16 cellular contexts compared by ENCODE assay signal in the genomic region with DNA sequence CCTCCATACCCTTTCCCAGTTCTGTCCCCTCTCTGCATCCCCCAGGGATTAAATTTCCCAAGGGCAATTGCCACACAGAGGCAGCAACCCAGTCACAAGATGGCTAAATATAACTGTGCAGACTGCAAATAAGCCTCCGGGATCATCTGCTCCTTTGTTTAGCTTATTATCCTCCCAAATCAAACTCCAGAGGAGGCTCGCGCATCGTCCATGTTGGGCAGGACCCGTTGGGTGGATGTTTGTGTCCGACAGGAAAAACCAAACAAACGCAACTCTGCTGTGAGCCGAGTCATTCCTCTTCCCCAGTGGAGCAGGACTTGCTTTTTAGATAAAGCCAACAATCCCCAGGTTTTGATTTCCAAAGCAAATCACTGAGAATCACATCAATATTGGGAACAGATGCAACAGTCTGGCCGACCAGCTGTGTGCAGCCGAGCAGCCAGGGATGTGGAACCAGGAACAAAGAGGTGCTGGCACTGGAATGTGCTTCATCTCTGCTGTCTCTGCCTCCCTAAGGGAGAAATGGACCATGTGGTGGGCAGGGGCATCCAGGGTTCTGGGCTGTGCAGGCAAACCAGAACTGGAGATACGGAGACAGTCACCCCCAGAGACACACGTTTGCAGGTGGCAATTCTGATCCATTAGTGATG.
DNase-seq lines count a peak whose midpoint lies in the region; TF ChIP-seq lines count a peak whose summit lies in the region.
"Had no signal": no experiment of that assay in that cellular context is flagged by ENCODE, and none has a peak within 500 bp of the region (broad histone marks: within the 10 kb centered on the region; RNA-seq: fewer than 3 reads in every experiment).

No MANE protein-coding gene starts in this region.

- peak; percentile 46 for DNase-seq in NCI-H748 (lab: John Stamatoyannopoulos, UW; ENCODE audit: unreplicated experiment)
- no peak for DNase-seq in NCI-H748 treated with DMSO at 0.1 percent for 48 hours (lab: John Stamatoyannopoulos, UW)
- peak; percentile 51 to 84 for DNase-seq in NCI-H524 (lab: John Stamatoyannopoulos, UW)
- DNase-seq in foreskin melanocyte, result peak; percentile 50
- DNase-seq in vagina (ENCODE audit: extremely low spot score in 2 of 2), result no peak
- DNase-seq in SK-N-SH, result no peak
- DNase-seq in DMS 273 (lab: John Stamatoyannopoulos, UW; ENCODE audit: unreplicated experiment), result no peak
- DNase-seq in DMS153 treated with DMSO at 0.1 percent for 48 hours (lab: John Stamatoyannopoulos, UW; ENCODE audit: unreplicated experiment), result no peak
- DNase-seq: DND-41, GDM1, GM23248, NCI-H1092, NCI-H187 treated with DMSO at 0.1 percent for 48 hours, NCI-H774, SHP77 had no signal

- no peaks in the 10 kb centered on the region for H3K9me2 ChIP-seq in SK-N-SH

- WGBS in SK-N-SH (ENCODE audit: low lambda C conversion rate), result 39% methylated on average over 11 of the region's 12 CpGs

- CTCF ChIA-PET in SK-N-SH (lab: Yijun Ruan, JAX), result no interaction called here

- no peak for TF ChIP-seq RAD21 in SK-N-SH (IDR thresholded peaks at IDR 0.05; ENCODE audit: low read length)

- H3K27ac ChIP-seq in vagina (no peak overlapping the region), SK-N-SH (ENCODE audit: low read depth in 2 of 2, low read length in 1 of 2) (no peak overlapping the region)
- H3K27ac ChIP-seq: GM23248 had no signal

- H3K4me2 ChIP-seq in SK-N-SH, result no peak overlapping the region

- no peak for TF ChIP-seq EP300 in SK-N-SH (IDR thresholded peaks at IDR 0.05; ENCODE audit: borderline replicate concordance in 1 of 2, low read depth in 1 of 2, low read length in 1 of 2)

- H3K79me2 ChIP-seq in SK-N-SH (ENCODE audit: insufficient read depth), result no peaks in the 10 kb centered on the region

- H3K9me3 ChIP-seq in vagina, result no peaks in the 10 kb centered on the region
- no peaks in the 10 kb centered on the region for H3K9me3 ChIP-seq in SK-N-SH

- no peaks in the 10 kb centered on the region for H4K20me1 ChIP-seq in SK-N-SH (ENCODE audit: insufficient read depth)

- no peak for TF ChIP-seq CTCF in vagina (IDR thresholded peaks at IDR 0.05)
- TF ChIP-seq CTCF in SK-N-SH (IDR thresholded peaks at IDR 0.05), result no peak

- H3K4me3 ChIP-seq in vagina (no peak overlapping the region), SK-N-SH (ENCODE audit: low read depth in 2 of 2, low read length in 1 of 2) (no peak overlapping the region; a peak in 1 of 4 replicates)
- H3K4me3 ChIP-seq: GM23248, K562 had no signal

- no peaks in the 10 kb centered on the region for H3F3A ChIP-seq in SK-N-SH (replicated peaks; ENCODE audit: insufficient read depth)

- no peaks in the 10 kb centered on the region for H3K4me1 ChIP-seq in vagina
- H3K4me1 ChIP-seq in SK-N-SH (ENCODE audit: control insufficient read depth in 1 of 2, insufficient read depth in 2 of 2, low read depth in 1 of 2, low read length in 1 of 2), result no peaks in the 10 kb centered on the region

- TF ChIP-seq POLR2A in vagina (IDR thresholded peaks at IDR 0.05), result no peak

- no peak overlapping the region for H2AFZ ChIP-seq in SK-N-SH (ENCODE audit: low read depth)
- H2AFZ ChIP-seq: GM23248 had no signal

- H3K36me3 ChIP-seq in vagina, result no peaks in the 10 kb centered on the region
- H3K36me3 ChIP-seq in SK-N-SH (replicated peaks in 1 of 2; ENCODE audit: control insufficient read depth in 1 of 2, insufficient read depth in 2 of 2, low read length in 1 of 2), result no peaks in the 10 kb centered on the region

- no peak overlapping the region for H3K9ac ChIP-seq in SK-N-SH
- H3K9ac ChIP-seq: GM23248 had no signal

- H3K27me3 ChIP-seq in vagina (no peaks in the 10 kb centered on the region), SK-N-SH (ENCODE audit: insufficient read depth) (no peaks in the 10 kb centered on the region)

- intact Hi-C loops in vagina (cut with DNase I), result no loop called here

- POLR2A ChIA-PET in SK-N-SH (lab: Yijun Ruan, JAX), result no interaction called here

TF ChIP-seq in SK-N-SH, 30 proteins besides CTCF, POLR2A, EP300 and RAD21:
- TF ChIP-seq, protein P1, sequence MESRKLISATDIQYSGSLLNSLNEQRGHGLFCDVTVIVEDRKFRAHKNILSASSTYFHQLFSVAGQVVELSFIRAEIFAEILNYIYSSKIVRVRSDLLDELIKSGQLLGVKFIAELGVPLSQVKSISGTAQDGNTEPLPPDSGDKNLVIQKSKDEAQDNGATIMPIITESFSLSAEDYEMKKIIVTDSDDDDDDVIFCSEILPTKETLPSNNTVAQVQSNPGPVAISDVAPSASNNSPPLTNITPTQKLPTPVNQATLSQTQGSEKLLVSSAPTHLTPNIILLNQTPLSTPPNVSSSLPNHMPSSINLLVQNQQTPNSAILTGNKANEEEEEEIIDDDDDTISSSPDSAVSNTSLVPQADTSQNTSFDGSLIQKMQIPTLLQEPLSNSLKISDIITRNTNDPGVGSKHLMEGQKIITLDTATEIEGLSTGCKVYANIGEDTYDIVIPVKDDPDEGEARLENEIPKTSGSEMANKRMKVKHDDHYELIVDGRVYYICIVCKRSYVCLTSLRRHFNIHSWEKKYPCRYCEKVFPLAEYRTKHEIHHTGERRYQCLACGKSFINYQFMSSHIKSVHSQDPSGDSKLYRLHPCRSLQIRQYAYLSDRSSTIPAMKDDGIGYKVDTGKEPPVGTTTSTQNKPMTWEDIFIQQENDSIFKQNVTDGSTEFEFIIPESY (IDR thresholded peaks at IDR 0.05; ENCODE audit: borderline replicate concordance, low read depth), result no peak
- TF ChIP-seq POLR2AphosphoS5 (IDR thresholded peaks at IDR 0.05; ENCODE audit: low read depth, low read length), result no peak
- TF ChIP-seq, protein P2, sequence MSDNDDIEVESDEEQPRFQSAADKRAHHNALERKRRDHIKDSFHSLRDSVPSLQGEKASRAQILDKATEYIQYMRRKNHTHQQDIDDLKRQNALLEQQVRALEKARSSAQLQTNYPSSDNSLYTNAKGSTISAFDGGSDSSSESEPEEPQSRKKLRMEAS (IDR thresholded peaks at IDR 0.05; ENCODE audit: low read depth), result no peak
- TF ChIP-seq, protein P3, sequence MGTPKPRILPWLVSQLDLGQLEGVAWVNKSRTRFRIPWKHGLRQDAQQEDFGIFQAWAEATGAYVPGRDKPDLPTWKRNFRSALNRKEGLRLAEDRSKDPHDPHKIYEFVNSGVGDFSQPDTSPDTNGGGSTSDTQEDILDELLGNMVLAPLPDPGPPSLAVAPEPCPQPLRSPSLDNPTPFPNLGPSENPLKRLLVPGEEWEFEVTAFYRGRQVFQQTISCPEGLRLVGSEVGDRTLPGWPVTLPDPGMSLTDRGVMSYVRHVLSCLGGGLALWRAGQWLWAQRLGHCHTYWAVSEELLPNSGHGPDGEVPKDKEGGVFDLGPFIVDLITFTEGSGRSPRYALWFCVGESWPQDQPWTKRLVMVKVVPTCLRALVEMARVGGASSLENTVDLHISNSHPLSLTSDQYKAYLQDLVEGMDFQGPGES (IDR thresholded peaks at IDR 0.05; ENCODE audit: low read depth, low read length), result no peak
TF ChIP-seq in SK-N-SH: peak in this region for 0.

Comparison
In these comparisons a context has a peak if more than half of its experiments do, and no peak if none do; other contexts are left out.
1. DNase-seq: peak in NCI-H748 (single experiment), NCI-H524 (2 of 2) and foreskin melanocyte (single experiment); none in NCI-H748 treated with DMSO at 0.1 percent for 48 hours (single experiment), vagina (0 of 2), SK-N-SH (single experiment), DMS 273 (single experiment) and DMS153 treated with DMSO at 0.1 percent for 48 hours (single experiment).